In genomic region chr5:1052076-1052475, GRCh38 we compare ENCODE assay signal across 2 cellular contexts.
TF ChIP-seq lines count a peak whose summit lies in the region.

No MANE protein-coding gene starts in this region.

TF ChIP-seq in HepG2, 621 proteins besides CTCF, POLR2A, EP300 and RAD21:
- TF ChIP-seq TEF (CRISPR knock-in tag; IDR thresholded peaks at IDR 0.05) (no peak), BRCA1 (CRISPR knock-in tag; IDR thresholded peaks at IDR 0.05) (no peak), ZNF788 (CRISPR knock-in tag; IDR thresholded peaks at IDR 0.05; ENCODE audit: borderline replicate concordance) (no peak), ZNF121 (CRISPR knock-in tag; IDR thresholded peaks at IDR 0.05) (no peak), SALL1 (CRISPR knock-in tag; IDR thresholded peaks at IDR 0.05) (no peak), FOXP1 (IDR thresholded peaks at IDR 0.05) (no peak), FOXP1 (CRISPR knock-in tag; IDR thresholded peaks at IDR 0.05) (no peak), ZNF10 (CRISPR knock-in tag; IDR thresholded peaks at IDR 0.05; ENCODE audit: borderline replicate concordance, low read depth) (no peak), ZGPAT (CRISPR knock-in tag; IDR thresholded peaks at IDR 0.05) (no peak), PHF8 (CRISPR knock-in tag; IDR thresholded peaks at IDR 0.05) (no peak), WIZ (CRISPR knock-in tag; IDR thresholded peaks at IDR 0.05) (no peak), SP4 (CRISPR knock-in tag; IDR thresholded peaks at IDR 0.05) (no peak), RBAK (CRISPR knock-in tag; IDR thresholded peaks at IDR 0.05) (no peak), FOXK1 (CRISPR knock-in tag; IDR thresholded peaks at IDR 0.05; ENCODE audit: borderline replicate concordance, low read depth) (no peak)
- TF ChIP-seq, protein P1, sequence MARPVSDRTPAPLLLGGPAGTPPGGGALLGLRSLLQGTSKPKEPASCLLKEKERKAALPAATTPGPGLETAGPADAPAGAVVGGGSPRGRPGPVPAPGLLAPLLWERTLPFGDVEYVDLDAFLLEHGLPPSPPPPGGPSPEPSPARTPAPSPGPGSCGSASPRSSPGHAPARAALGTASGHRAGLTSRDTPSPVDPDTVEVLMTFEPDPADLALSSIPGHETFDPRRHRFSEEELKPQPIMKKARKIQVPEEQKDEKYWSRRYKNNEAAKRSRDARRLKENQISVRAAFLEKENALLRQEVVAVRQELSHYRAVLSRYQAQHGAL (CRISPR knock-in tag; IDR thresholded peaks at IDR 0.05; ENCODE audit: not compliant biosample characterization) = no peak
- TF ChIP-seq, protein P2, sequence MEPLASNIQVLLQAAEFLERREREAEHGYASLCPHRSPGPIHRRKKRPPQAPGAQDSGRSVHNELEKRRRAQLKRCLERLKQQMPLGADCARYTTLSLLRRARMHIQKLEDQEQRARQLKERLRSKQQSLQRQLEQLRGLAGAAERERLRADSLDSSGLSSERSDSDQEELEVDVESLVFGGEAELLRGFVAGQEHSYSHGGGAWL (CRISPR knock-in tag; IDR thresholded peaks at IDR 0.05) = no peak
- TF ChIP-seq, protein P3, sequence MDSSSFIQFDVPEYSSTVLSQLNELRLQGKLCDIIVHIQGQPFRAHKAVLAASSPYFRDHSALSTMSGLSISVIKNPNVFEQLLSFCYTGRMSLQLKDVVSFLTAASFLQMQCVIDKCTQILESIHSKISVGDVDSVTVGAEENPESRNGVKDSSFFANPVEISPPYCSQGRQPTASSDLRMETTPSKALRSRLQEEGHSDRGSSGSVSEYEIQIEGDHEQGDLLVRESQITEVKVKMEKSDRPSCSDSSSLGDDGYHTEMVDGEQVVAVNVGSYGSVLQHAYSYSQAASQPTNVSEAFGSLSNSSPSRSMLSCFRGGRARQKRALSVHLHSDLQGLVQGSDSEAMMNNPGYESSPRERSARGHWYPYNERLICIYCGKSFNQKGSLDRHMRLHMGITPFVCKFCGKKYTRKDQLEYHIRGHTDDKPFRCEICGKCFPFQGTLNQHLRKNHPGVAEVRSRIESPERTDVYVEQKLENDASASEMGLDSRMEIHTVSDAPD (CRISPR knock-in tag; IDR thresholded peaks at IDR 0.05) = no peak

TF ChIP-seq in HEK293T, 16 proteins besides CTCF, POLR2A, EP300 and RAD21 (continued from another document):
- no peak for TF ChIP-seq BHLHE40 (IDR thresholded peaks at IDR 0.05; ENCODE audit: borderline replicate concordance)
- no peak for TF ChIP-seq FOXK2 (IDR thresholded peaks at IDR 0.05)
- TF ChIP-seq ELF4 (IDR thresholded peaks at IDR 0.05) = no peak
- TF ChIP-seq FOXM1 (IDR thresholded peaks at IDR 0.05; ENCODE audit: borderline replicate concordance) = no peak
- TF ChIP-seq, protein P4, sequence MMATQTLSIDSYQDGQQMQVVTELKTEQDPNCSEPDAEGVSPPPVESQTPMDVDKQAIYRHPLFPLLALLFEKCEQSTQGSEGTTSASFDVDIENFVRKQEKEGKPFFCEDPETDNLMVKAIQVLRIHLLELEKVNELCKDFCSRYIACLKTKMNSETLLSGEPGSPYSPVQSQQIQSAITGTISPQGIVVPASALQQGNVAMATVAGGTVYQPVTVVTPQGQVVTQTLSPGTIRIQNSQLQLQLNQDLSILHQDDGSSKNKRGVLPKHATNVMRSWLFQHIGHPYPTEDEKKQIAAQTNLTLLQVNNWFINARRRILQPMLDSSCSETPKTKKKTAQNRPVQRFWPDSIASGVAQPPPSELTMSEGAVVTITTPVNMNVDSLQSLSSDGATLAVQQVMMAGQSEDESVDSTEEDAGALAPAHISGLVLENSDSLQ (IDR thresholded peaks at IDR 0.05) = no peak
- no peak for TF ChIP-seq FOXA1 (IDR thresholded peaks at IDR 0.05)
- no peak for TF ChIP-seq ARNT (IDR thresholded peaks at IDR 0.05)
- TF ChIP-seq CTBP1 (IDR thresholded peaks at IDR 0.05; ENCODE audit: borderline replicate concordance) = no peak
- TF ChIP-seq TARDBP (IDR thresholded peaks at IDR 0.05) = no peak
- TF ChIP-seq L3MBTL2 (conservative IDR thresholded peaks at IDR 0.05) = no peak
- TF ChIP-seq SUZ12 (IDR thresholded peaks at IDR 0.05) = no peak
- no peak for TF ChIP-seq SP1 (IDR thresholded peaks at IDR 0.05)
